9 cellular contexts compared by ENCODE assay signal in genomic region chr1:242243472-242243871, GRCh38.
DNase-seq lines count a peak whose midpoint lies in the region; ATAC-seq lines count a peak whose summit lies in the region.
"Had no signal": no experiment of that assay in that cellular context is flagged by ENCODE, and none has a peak within 500 bp of the region (broad histone marks: within the 10 kb centered on the region; RNA-seq: fewer than 3 reads in every experiment).

No MANE protein-coding gene starts in this region.

- no peak overlapping the region for H2AFZ ChIP-seq in mesenchymal stem cell (ENCODE audit: low read depth, low read length)

- no peak overlapping the region for H4K8ac ChIP-seq in mesenchymal stem cell (ENCODE audit: low read length)

- no peaks in the 10 kb centered on the region for H3K79me1 ChIP-seq in mesenchymal stem cell (replicated peaks; ENCODE audit: low read length, poor library complexity, severe bottlenecking)

- no peaks in the 10 kb centered on the region for H3K9me3 ChIP-seq in mesenchymal stem cell (ENCODE audit: control insufficient read depth, low read length)

- no peak overlapping the region for H3K23ac ChIP-seq in mesenchymal stem cell (ENCODE audit: low read length in 2 of 2)

- no peak overlapping the region for H2BK15ac ChIP-seq in mesenchymal stem cell (ENCODE audit: low read depth, poor library complexity, severe bottlenecking)

- no peak overlapping the region for H2BK12ac ChIP-seq in mesenchymal stem cell (ENCODE audit: low read length in 2 of 2)

- peak overlapping the region in 1 of 2 experiments; percentile 48 for H3K4me3 ChIP-seq in mesenchymal stem cell (ENCODE audit: insufficient read depth in 1 of 2, low read depth in 1 of 2, low read length in 2 of 2)

- DNase-seq in mesenchymal stem cell: no peak
- DNase-seq in middle frontal gyrus (ENCODE audit: extremely low spot score, low spot score): no peak
- DNase-seq in ecto neural progenitor cell (ENCODE audit: low spot score): no peak
- DNase-seq in NCI-H2029 (lab: John Stamatoyannopoulos, UW): no peak
- DNase-seq in SK-N-DZ (ENCODE audit: low spot score): no peak
- DNase-seq: activated naive CD8-positive, alpha-beta T cell treated with anti-CD3 and anti-CD28 coated beads, Interleukin-2, amount 50 U/mL, for 24 hours had no signal

- H3K27me3 ChIP-seq in mesenchymal stem cell (ENCODE audit: control insufficient read depth in 1 of 2, insufficient read depth in 1 of 2, low read length in 2 of 2): no peaks in the 10 kb centered on the region

- H3K4ac ChIP-seq in mesenchymal stem cell (ENCODE audit: low read depth in 1 of 2, low read length in 2 of 2): no peak overlapping the region

- peaks cover 4% of the 10 kb centered on the region for H3K4me1 ChIP-seq in mesenchymal stem cell (ENCODE audit: control insufficient read depth, insufficient read depth, low read depth, low read length)

- whole genome bisulfite sequencing in mesenchymal stem cell: no CpG with 5 or more reads among the region's 1 CpG

- H3K14ac ChIP-seq in mesenchymal stem cell (ENCODE audit: low read length in 2 of 2): no peak overlapping the region

- no peak overlapping the region for H2AK5ac ChIP-seq in mesenchymal stem cell (ENCODE audit: low read length, severe bottlenecking)

- H3K18ac ChIP-seq in mesenchymal stem cell (ENCODE audit: low read depth in 1 of 2, low read length in 2 of 2): no peak overlapping the region

- H2BK5ac ChIP-seq in mesenchymal stem cell (ENCODE audit: low read depth, low read length, poor library complexity, severe bottlenecking): no peak overlapping the region

- no peaks in the 10 kb centered on the region for H3K36me3 ChIP-seq in mesenchymal stem cell (ENCODE audit: control insufficient read depth in 1 of 2, insufficient read depth in 2 of 2, low read depth in 1 of 2, low read length in 2 of 2)

- H2BK120ac ChIP-seq in mesenchymal stem cell (ENCODE audit: low read depth, low read length): no peak overlapping the region

- ATAC-seq in GM18861 (IDR thresholded peaks at IDR 0.05; ENCODE audit: unreplicated experiment): peak; percentile 95
- ATAC-seq in GM21619 (IDR thresholded peaks at IDR 0.05; ENCODE audit: unreplicated experiment): peak; percentile 97
- ATAC-seq in HG03442 (IDR thresholded peaks at IDR 0.05; ENCODE audit: unreplicated experiment): peak; percentile 93
- ATAC-seq: activated naive CD8-positive, alpha-beta T cell treated with anti-CD3 and anti-CD28 coated beads, Interleukin-2, amount 50 U/mL, for 24 hours had no signal

- peak overlapping the region; percentile 63 for H3K9ac ChIP-seq in mesenchymal stem cell (ENCODE audit: low read length)

- no peak overlapping the region for H3K27ac ChIP-seq in mesenchymal stem cell (ENCODE audit: low read length, poor library complexity, severe bottlenecking)

- H3K4me2 ChIP-seq in mesenchymal stem cell (ENCODE audit: low read length, poor library complexity, severe bottlenecking): no peak overlapping the region

- H4K91ac ChIP-seq in mesenchymal stem cell (ENCODE audit: low read length): no peak overlapping the region
